ENCODE assay signal across 8 cellular contexts in the genomic region with DNA sequence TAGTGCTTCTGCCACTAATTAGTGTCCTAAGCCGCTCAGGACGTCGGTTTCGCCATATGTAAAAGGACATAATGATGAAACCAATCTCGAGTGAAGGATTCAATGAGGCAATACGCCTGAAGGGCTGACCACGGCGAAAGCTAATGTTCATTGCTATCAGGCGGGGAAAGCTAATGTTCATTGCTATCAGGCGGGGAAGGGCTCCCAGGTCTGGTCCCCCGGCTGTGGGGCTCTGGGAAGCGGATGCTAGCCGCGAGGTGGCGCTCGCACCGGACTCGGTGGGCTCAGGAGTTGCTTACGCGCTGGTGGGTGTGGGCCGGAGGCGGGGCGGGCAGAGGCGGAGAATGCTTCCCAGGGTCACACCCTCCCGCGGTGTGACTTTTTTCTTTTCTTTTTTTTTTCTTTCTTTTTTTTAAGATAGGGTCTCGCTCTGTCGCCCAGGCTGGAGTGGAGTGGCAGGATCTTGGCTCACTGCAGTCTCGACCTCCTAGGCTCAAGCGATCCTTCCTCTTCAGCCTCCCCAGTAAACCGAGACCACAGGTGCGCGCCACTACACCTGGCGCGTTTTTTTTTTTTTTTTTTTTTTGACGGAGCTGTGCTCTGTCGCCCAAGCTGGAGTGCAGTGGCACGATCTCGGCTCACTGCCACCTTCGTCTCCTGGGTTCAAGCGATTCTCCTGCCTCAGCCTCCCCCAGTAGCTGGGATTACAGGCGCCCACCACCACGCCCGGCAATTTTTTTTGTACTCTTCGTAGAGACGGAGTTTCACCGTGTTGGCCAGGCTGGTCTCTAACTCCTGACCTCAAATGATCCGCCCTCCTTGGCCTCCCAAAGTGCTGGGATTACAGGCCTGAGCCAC. TPM values are rescaled to one million over a fixed set of nuclear protein-coding genes. Genes with fewer than 3 reads are reported as not detected.
DNase-seq lines count a peak whose midpoint lies in the region; ATAC-seq and TF ChIP-seq lines count a peak whose summit lies in the region.

No MANE protein-coding gene starts in this region.

- H3K27me3 Mint-ChIP-seq in activated CD4-positive, alpha-beta T cell treated with anti-CD3 and anti-CD28 coated beads, Interleukin-2, amount 10 ng/mL, durations not matched to agents 24 days and 14 days = peaks cover 36% of the 10 kb centered on the region

- H3K9me3 Mint-ChIP-seq in activated CD4-positive, alpha-beta T cell treated with anti-CD3 and anti-CD28 coated beads, Interleukin-2, amount 10 ng/mL, durations not matched to agents 24 days and 14 days = no peaks in the 10 kb centered on the region

- no peaks in the 10 kb centered on the region for H3K9me3 ChIP-seq in left lung

- no peaks in the 10 kb centered on the region for H3K36me3 Mint-ChIP-seq in activated CD4-positive, alpha-beta T cell treated with anti-CD3 and anti-CD28 coated beads, Interleukin-2, amount 10 ng/mL, durations not matched to agents 24 days and 14 days (ENCODE audit: low read depth)

- H3K4me3 ChIP-seq in coronary artery (peak overlapping the region; percentile 81), left lung (peak overlapping the region; percentile 15 to 48)

- H3K27ac ChIP-seq in coronary artery (peak overlapping the region; percentile 84 to 98), left lung (no peak overlapping the region)

- H3K27me3 ChIP-seq in left lung = peaks cover 8 to 58% of the 10 kb centered on the region in 2 donors

- H3K4me1 Mint-ChIP-seq in activated CD4-positive, alpha-beta T cell treated with anti-CD3 and anti-CD28 coated beads, Interleukin-2, amount 10 ng/mL, durations not matched to agents 24 days and 14 days = peaks cover 13% of the 10 kb centered on the region

- no peak overlapping the region for H3K27ac Mint-ChIP-seq in activated CD4-positive, alpha-beta T cell treated with anti-CD3 and anti-CD28 coated beads, Interleukin-2, amount 10 ng/mL, durations not matched to agents 24 days and 14 days

- H3K36me3 ChIP-seq in left lung = no peaks in the 10 kb centered on the region

- peak; percentile 87 for TF ChIP-seq CTCF in coronary artery (IDR thresholded peaks at IDR 0.05)
- peak; percentile 78 to 91 for TF ChIP-seq CTCF in left lung (IDR thresholded peaks at IDR 0.05)

- peaks cover 8 to 47% of the 10 kb centered on the region in 2 donors for H3K4me1 ChIP-seq in left lung

- peak overlapping the region; percentile 66 for H3K4me3 Mint-ChIP-seq in activated CD4-positive, alpha-beta T cell treated with anti-CD3 and anti-CD28 coated beads, Interleukin-2, amount 10 ng/mL, durations not matched to agents 24 days and 14 days

- ATAC-seq in HG03097 (IDR thresholded peaks at IDR 0.05; ENCODE audit: low FRiP score, unreplicated experiment) = peak; percentile 62
- ATAC-seq in left lung = peak; percentile 94
- no peak for ATAC-seq in HG03025 (IDR thresholded peaks at IDR 0.05; ENCODE audit: low FRiP score, unreplicated experiment)

- intact Hi-C loops in activated CD4-positive, alpha-beta T cell treated with anti-CD3 and anti-CD28 coated beads, Interleukin-2, amount 10 ng/mL, durations not matched to agents 24 days and 14 days (cut with micrococcal nuclease) = loop anchor here (1.0 to 2.0 kb wide), 2 partner anchors 32 to 35 kb away; a partner anchor contains a TSS
- intact Hi-C loops in left lung (cut with DNase I) = no loop called here

- DNase-seq in EH (ENCODE audit: low read depth) = peak; percentile 89
- DNase-seq in NCI-H446 treated with DMSO at 0.1 percent for 48 hours (lab: John Stamatoyannopoulos, UW) = peak; percentile 37
- peak; percentile 96 for DNase-seq in activated CD4-positive, alpha-beta T cell treated with anti-CD3 and anti-CD28 coated beads, Interleukin-2, amount 10 ng/mL, durations not matched to agents 24 days and 14 days
- peak; percentile 93 for DNase-seq in coronary artery (ENCODE audit: low spot score)
- peak; percentile 91 to 97 for DNase-seq in left lung
- DNase-seq in stimulated activated CD4-positive, alpha-beta T cell treated with anti-CD3 and anti-CD28 coated beads, Interleukin-4, amount 100 ng/mL, for 24 hours = peak; percentile 87

RNA-seq across cellular contexts. Expression of a gene that starts 1.1 kb away (rescaled TPM):
- 0.09 and 0.21 TPM in 2 replicates for total RNA-seq in activated CD4-positive, alpha-beta T cell treated with anti-CD3 and anti-CD28 coated beads, Interleukin-2, amount 10 ng/mL, durations not matched to agents 24 days and 14 days
- total RNA-seq in left lung = 10 to 100 TPM; 10.6 to 12.3 TPM

RNA-seq across cellular contexts. Expression of a gene that starts 28.0 kb away (rescaled TPM):
- not detected in 2 replicates for total RNA-seq in activated CD4-positive, alpha-beta T cell treated with anti-CD3 and anti-CD28 coated beads, Interleukin-2, amount 10 ng/mL, durations not matched to agents 24 days and 14 days
- total RNA-seq in left lung = 1 to 10 TPM in 1 of 2 donors, under 1 TPM in 1; 0.38 to 3.5 TPM

RNA-seq across cellular contexts. Expression of a gene that starts 31.8 kb away (rescaled TPM):
- total RNA-seq in activated CD4-positive, alpha-beta T cell treated with anti-CD3 and anti-CD28 coated beads, Interleukin-2, amount 10 ng/mL, durations not matched to agents 24 days and 14 days = 54.3 and 61.2 TPM in 2 replicates
- total RNA-seq in left lung = under 1 TPM; 0.47 to 0.97 TPM

RNA-seq across cellular contexts. Expression of a gene that starts 33.5 kb away (rescaled TPM):
- total RNA-seq in activated CD4-positive, alpha-beta T cell treated with anti-CD3 and anti-CD28 coated beads, Interleukin-2, amount 10 ng/mL, durations not matched to agents 24 days and 14 days = 0.68 and 0.71 TPM in 2 replicates
- not detected for total RNA-seq in left lung

Comparison
In these comparisons a context has a peak if more than half of its experiments do, and no peak if none do; other contexts are left out.
1. DNase-seq: peak in every context shown above with its lines; median percentile 96 in activated CD4-positive, alpha-beta T cell treated with anti-CD3 and anti-CD28 coated beads, Interleukin-2, amount 10 ng/mL, durations not matched to agents 24 days and 14 days; 94 in left lung; 93 in coronary artery; 89 in EH; 87 in stimulated activated CD4-positive, alpha-beta T cell treated with anti-CD3 and anti-CD28 coated beads, Interleukin-4, amount 100 ng/mL, for 24 hours; 37 in NCI-H446 treated with DMSO at 0.1 percent for 48 hours.
2. H3K27ac ChIP-seq: peak in coronary artery (2 of 2); none in left lung (0 of 2).
3. RNA of a gene that starts 31.8 kb away (total RNA-seq): 54.3 to 61.2 TPM in activated CD4-positive, alpha-beta T cell treated with anti-CD3 and anti-CD28 coated beads, Interleukin-2, amount 10 ng/mL, durations not matched to agents 24 days and 14 days; 0.47 to 0.97 TPM in left lung; every median in the first group is over 10 times any median in the second.